8 cellular contexts compared by ENCODE assay signal in genomic region chr1:21290546-21290944, GRCh38. TPM values are rescaled to one million over a fixed set of nuclear protein-coding genes. Genes with fewer than 3 reads are reported as not detected.
A peak's percentile ranks its signal among the peaks of the same experiment; 100 is the strongest.
DNase-seq lines count a peak whose midpoint lies in the region; ATAC-seq and TF ChIP-seq lines count a peak whose summit lies in the region.

No MANE protein-coding gene starts in this region.

- peaks cover 6 to 7% of the 10 kb centered on the region in 2 donors for H3K36me3 Mint-ChIP-seq in activated naive CD4-positive, alpha-beta T cell treated with anti-CD3 and anti-CD28 coated beads, Interleukin-2, amount 50 U/mL, for 72 hours

- 12% methylated on average over 9 of the region's 9 CpGs for WGBS in urinary bladder

- in situ Hi-C loops in HAP-1 (cut with MboI; ENCODE audit: low sequenced_read_pairs), result no loop called here

- H3K4me1 ChIP-seq in HAP-1 (peaks cover 9% of the 10 kb centered on the region; the same call in 1 of the 2 replicates), left lung (peaks cover 0 to 88% of the 10 kb centered on the region in 2 donors), urinary bladder (ENCODE audit: insufficient read depth) (peaks cover 2% of the 10 kb centered on the region)

- no peaks in the 10 kb centered on the region for H3K9me3 Mint-ChIP-seq in activated naive CD4-positive, alpha-beta T cell treated with anti-CD3 and anti-CD28 coated beads, Interleukin-2, amount 50 U/mL, for 72 hours

- TF ChIP-seq CTCF in AG04449 (IDR thresholded peaks at IDR 0.05; ENCODE audit: insufficient read depth, low read length, missing control alignments), result no peak
- TF ChIP-seq CTCF in left lung (IDR thresholded peaks at IDR 0.05), result no peak

- ATAC-seq in activated naive CD4-positive, alpha-beta T cell treated with anti-CD3 and anti-CD28 coated beads, Interleukin-2, amount 50 U/mL, for 72 hours, result no peak
- ATAC-seq in left lung, result no peak
- ATAC-seq in HG02970 (IDR thresholded peaks at IDR 0.05; ENCODE audit: low FRiP score, unreplicated experiment), result no peak

- no peaks in the 10 kb centered on the region for H3K9me3 ChIP-seq in HAP-1
- H3K9me3 ChIP-seq in left lung, result no peaks in the 10 kb centered on the region

- intact Hi-C loops in left lung (cut with DNase I), result no loop called here

- no peaks in the 10 kb centered on the region for H3K36me3 ChIP-seq in HAP-1 (replicated peaks)
- H3K36me3 ChIP-seq in left lung, result no peaks in the 10 kb centered on the region
- no peaks in the 10 kb centered on the region for H3K36me3 ChIP-seq in urinary bladder (ENCODE audit: insufficient read depth)

- H3K27ac ChIP-seq in left lung, result peak overlapping the region; percentile 48 to 89
- H3K27ac ChIP-seq in urinary bladder (ENCODE audit: low read depth), result peak overlapping the region; percentile 71

- DNase-seq in AG04449 (ENCODE audit: low read depth, low spot score) (no peak), HAP-1 (ENCODE audit: low spot score in 2 of 2) (no peak), left lung (no peak), NCI-H2081 treated with DMSO at 0.1 percent for 48 hours (lab: John Stamatoyannopoulos, UW) (no peak), iPS-NIHi11 (ENCODE audit: low spot score) (no peak)
- no peak for DNase-seq in activated naive CD4-positive, alpha-beta T cell treated with anti-CD3 and anti-CD28 coated beads, Interleukin-2, amount 50 U/mL, for 72 hours (ENCODE audit: low spot score in 2 of 2)

- H3K4me3 ChIP-seq in AG04449 (ENCODE audit: low read depth, low read length) (peak overlapping the region; percentile 83), HAP-1 (peak overlapping the region; percentile 42), left lung (peak overlapping the region; percentile 50 to 69), urinary bladder (ENCODE audit: low read depth, low read length) (peak overlapping the region; percentile 73)

- peak overlapping the region; percentile 77 to 93 for H3K27ac Mint-ChIP-seq in activated naive CD4-positive, alpha-beta T cell treated with anti-CD3 and anti-CD28 coated beads, Interleukin-2, amount 50 U/mL, for 72 hours

- no peaks in the 10 kb centered on the region for H3K27me3 ChIP-seq in HAP-1 (ENCODE audit: low read depth)
- no peaks in the 10 kb centered on the region for H3K27me3 ChIP-seq in left lung

- CTCF ChIA-PET in AG04449 (lab: Yijun Ruan, JAX), result interaction anchor here (1.2 to 3.3 kb wide), 3 partner anchors 11 to 29 kb away, joined by 3 to 18 read pairs (median 4); no protein-coding TSS in a partner anchor

- POLR2A ChIA-PET in AG04449 (lab: Yijun Ruan, JAX), result no interaction called here

RNA-seq across cellular contexts. Expression of gene ECE1, which starts 0.3 kb away (rescaled TPM):
- total RNA-seq in activated naive CD4-positive, alpha-beta T cell treated with anti-CD3 and anti-CD28 coated beads, Interleukin-2, amount 50 U/mL, for 72 hours, result 100 to 1,000 TPM; 111 to 118 TPM
- total RNA-seq in left lung (100 to 1,000 TPM in 1 of 2 donors, 10 to 100 TPM in 1; 91.7 to 107 TPM), urinary bladder (32.5 TPM)
- polyA plus RNA-seq in urinary bladder, result 121 TPM
